In the genomic region with DNA sequence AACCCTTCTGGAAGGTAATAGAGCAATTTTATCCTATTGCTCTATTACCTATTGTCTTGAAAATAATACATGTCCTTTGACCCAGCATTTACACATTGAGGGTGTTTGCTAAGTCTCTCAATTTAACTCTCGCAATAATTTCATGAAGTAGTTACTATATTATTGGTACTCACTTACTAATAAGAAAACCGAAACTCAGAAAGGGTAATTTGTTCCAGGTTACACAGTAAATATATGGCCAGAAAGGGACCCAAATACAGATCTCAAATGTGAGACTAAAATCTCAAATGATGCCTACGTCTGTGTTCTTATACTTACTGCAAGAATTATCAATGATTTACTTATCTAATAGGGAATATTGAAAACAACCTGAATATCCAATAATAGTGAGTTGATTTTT, we compare ENCODE assay signal across 20 cellular contexts.
DNase-seq lines count a peak whose midpoint lies in the region; ATAC-seq and TF ChIP-seq lines count a peak whose summit lies in the region.
"Had no signal": no experiment of that assay in that cellular context is flagged by ENCODE, and none has a peak within 500 bp of the region (broad histone marks: within the 10 kb centered on the region; RNA-seq: fewer than 3 reads in every experiment).

No MANE protein-coding gene starts in this region.

- TF ChIP-seq POLR2A in GM18505 (IDR thresholded peaks at IDR 0.05; ENCODE audit: borderline replicate concordance, extremely low read depth, insufficient read depth, insufficient read length), result no peak

- DNase-seq in NCI-H187 treated with DMSO at 0.1 percent for 48 hours (lab: John Stamatoyannopoulos, UW), result no peak
- DNase-seq in glomerular visceral epithelial cell (ENCODE audit: extremely low spot score), result no peak
- DNase-seq in NCI-H510A treated with DMSO at 0.1 percent for 48 hours (lab: John Stamatoyannopoulos, UW), result no peak
- DNase-seq: ACHN; activated CD4-positive, alpha-beta memory T cell treated with anti-CD3 and anti-CD28 coated beads for 36 hours; adrenal gland; dermis blood vessel endothelial cell; EL; HCEC 1CT; NCI-H1105; NCI-H510A; RPMI8226; stimulated activated naive CD8-positive, alpha-beta T cell treated with anti-CD3 and anti-CD28 coated beads, Interleukin-15, Interleukin-2, amounts not matched to agents 100 U/mL and 50 U/mL, for 24 hours; tibial artery had no signal

- ATAC-seq in GM18505 (IDR thresholded peaks at IDR 0.05; ENCODE audit: unreplicated experiment), result peak; percentile 62
- ATAC-seq in GM19043 (IDR thresholded peaks at IDR 0.05; ENCODE audit: low read depth, unreplicated experiment), result peak; percentile 88
- peak; percentile 76 for ATAC-seq in HG02678 (IDR thresholded peaks at IDR 0.05; ENCODE audit: unreplicated experiment)
- ATAC-seq in HG03378 (IDR thresholded peaks at IDR 0.05; ENCODE audit: unreplicated experiment), result peak; percentile 86
- ATAC-seq in GM19455 (IDR thresholded peaks at IDR 0.05; ENCODE audit: unreplicated experiment), result no peak
- ATAC-seq: HepG2; stimulated activated naive CD8-positive, alpha-beta T cell treated with anti-CD3 and anti-CD28 coated beads, Interleukin-15, Interleukin-2, amounts not matched to agents 100 U/mL and 50 U/mL, for 24 hours had no signal
